In the genomic region with DNA sequence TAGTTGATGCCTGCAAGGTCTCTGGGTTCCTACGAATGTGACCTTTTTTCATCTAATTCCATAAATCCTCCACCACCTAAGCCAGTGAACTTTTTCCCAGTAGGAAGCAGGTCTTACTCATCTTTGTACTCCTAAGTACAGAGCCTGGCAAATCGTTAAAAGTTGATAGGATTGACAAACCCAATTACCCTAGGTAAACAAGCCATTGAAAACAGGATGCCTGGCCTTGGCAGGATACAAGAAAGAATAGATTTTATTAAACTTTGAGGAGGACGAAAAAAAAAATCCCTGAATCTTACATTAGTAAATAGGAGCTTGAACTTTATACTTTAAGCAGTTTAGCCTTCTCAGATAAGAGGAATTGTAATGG, we compare ENCODE assay signal across 18 cellular contexts. TPM values are rescaled to one million over a fixed set of nuclear protein-coding genes. Genes with fewer than 3 reads are reported as not detected.
A peak's percentile ranks its signal among the peaks of the same experiment; 100 is the strongest.
DNase-seq lines count a peak whose midpoint lies in the region; ATAC-seq and TF ChIP-seq lines count a peak whose summit lies in the region.
"Had no signal": no experiment of that assay in that cellular context is flagged by ENCODE, and none has a peak within 500 bp of the region (broad histone marks: within the 10 kb centered on the region; RNA-seq: fewer than 3 reads in every experiment).

No MANE protein-coding gene starts in this region.

- H3K27ac ChIP-seq in CD4-positive, CD25-positive, alpha-beta regulatory T cell (ENCODE audit: insufficient read depth, low read length, poor library complexity, severe bottlenecking): no peak overlapping the region
- no peak overlapping the region for H3K27ac ChIP-seq in CD8-positive, alpha-beta memory T cell (ENCODE audit: low read depth, low read length)

- H3K9me3 ChIP-seq in CD4-positive, CD25-positive, alpha-beta regulatory T cell (ENCODE audit: control insufficient read depth in 2 of 2, low read length in 2 of 2): no peaks in the 10 kb centered on the region
- H3K9me3 ChIP-seq in CD8-positive, alpha-beta memory T cell (ENCODE audit: low read length): no peaks in the 10 kb centered on the region
- H3K9me3 ChIP-seq: SK-N-SH had no signal

- H3K9me3 Mint-ChIP-seq in CD4-positive, CD25-positive, alpha-beta regulatory T cell: no peaks in the 10 kb centered on the region
- no peaks in the 10 kb centered on the region for H3K9me3 Mint-ChIP-seq in CD8-positive, alpha-beta memory T cell
- no peaks in the 10 kb centered on the region for H3K9me3 Mint-ChIP-seq in T-cell
- H3K9me3 Mint-ChIP-seq in glutamatergic neuron (ENCODE audit: unreplicated experiment): peaks cover 1% of the 10 kb centered on the region
- H3K9me3 Mint-ChIP-seq: H9 had no signal

- no peak for ATAC-seq in CD4-positive, CD25-positive, alpha-beta regulatory T cell (ENCODE audit: low read depth in 2 of 2)
- ATAC-seq in T-cell (replicated peaks in 1 of 4) (no peak), left lobe of liver (peak; percentile 58), GM18502 (IDR thresholded peaks at IDR 0.05; ENCODE audit: poor library complexity, unreplicated experiment) (no peak)

- H3K4me1 Mint-ChIP-seq in CD4-positive, CD25-positive, alpha-beta regulatory T cell: peaks cover 16 to 41% (median 28%) of the 10 kb centered on the region in 4 donors
- peaks cover 19 to 30% (median 29%) of the 10 kb centered on the region in 3 donors for H3K4me1 Mint-ChIP-seq in CD8-positive, alpha-beta memory T cell
- H3K4me1 Mint-ChIP-seq in T-cell (peaks cover 33 to 39% (median 35%) of the 10 kb centered on the region in 3 donors), glutamatergic neuron (ENCODE audit: low read depth, unreplicated experiment) (no peaks in the 10 kb centered on the region)

- H3K27ac Mint-ChIP-seq in CD4-positive, CD25-positive, alpha-beta regulatory T cell: peak overlapping the region; percentile 62 to 88 (median 83)
- peak overlapping the region in 4 of 8 donors; percentile 9 to 31 (median 30) for H3K27ac Mint-ChIP-seq in CD8-positive, alpha-beta memory T cell
- H3K27ac Mint-ChIP-seq in T-cell (peak overlapping the region; percentile 91 to 92), glutamatergic neuron (ENCODE audit: unreplicated experiment) (no peak overlapping the region)
- H3K27ac Mint-ChIP-seq: H9 had no signal

- H3K36me3 ChIP-seq in CD4-positive, CD25-positive, alpha-beta regulatory T cell (ENCODE audit: control insufficient read depth, insufficient read depth, low read length): no peaks in the 10 kb centered on the region
- no peaks in the 10 kb centered on the region for H3K36me3 ChIP-seq in CD8-positive, alpha-beta memory T cell (ENCODE audit: insufficient read depth, low read length)

- TF ChIP-seq CTCF in glutamatergic neuron (IDR thresholded peaks at IDR 0.05; ENCODE audit: partially characterized antibody, unreplicated experiment): no peak

- H3K27me3 ChIP-seq in CD4-positive, CD25-positive, alpha-beta regulatory T cell (ENCODE audit: control insufficient read depth, insufficient read depth, low read length): no peaks in the 10 kb centered on the region
- H3K27me3 ChIP-seq in CD8-positive, alpha-beta memory T cell (ENCODE audit: insufficient read depth, low read length, poor library complexity, severe bottlenecking): no peaks in the 10 kb centered on the region

- H3K4me1 ChIP-seq in CD4-positive, CD25-positive, alpha-beta regulatory T cell (ENCODE audit: control insufficient read depth, insufficient read depth, low read length, poor library complexity, severe bottlenecking): peaks cover 22% of the 10 kb centered on the region
- peaks cover 31% of the 10 kb centered on the region for H3K4me1 ChIP-seq in CD8-positive, alpha-beta memory T cell (ENCODE audit: insufficient read depth, low read length)

- CTCF ChIA-PET in CD8-positive, alpha-beta memory T cell (lab: Charles Lee): interaction anchor here (0.6 to 4.3 kb wide), 4 partner anchors 9 to 164 kb away, joined by 3 to 18 read pairs (median 6); a partner anchor contains a TSS
- CTCF ChIA-PET in T-cell (lab: Charles Lee): interaction anchor here (0.6 to 1.5 kb wide), 5 partner anchors 9 to 1761 kb away, joined by 3 to 6 read pairs (median 4); no protein-coding TSS in a partner anchor

- POLR2A ChIA-PET in CD8-positive, alpha-beta memory T cell (lab: Charles Lee): interaction anchor here (0.5 kb wide), 1 partner anchor 163 kb away, joined by 3 read pairs; no protein-coding TSS in a partner anchor
- POLR2A ChIA-PET in T-cell (lab: Charles Lee): interaction anchor here (0.5 to 0.7 kb wide), 4 partner anchors 142 to 574 kb away, joined by 3 to 7 read pairs (median 4); no protein-coding TSS in a partner anchor

- H3K4me3 ChIP-seq in CD4-positive, CD25-positive, alpha-beta regulatory T cell (ENCODE audit: low read depth, low read length): no peak overlapping the region
- H3K4me3 ChIP-seq in CD8-positive, alpha-beta memory T cell (ENCODE audit: low read length): peak overlapping the region; percentile 14

- H3K27me3 Mint-ChIP-seq in CD4-positive, CD25-positive, alpha-beta regulatory T cell: peaks cover 8% of the 10 kb centered on the region
- peaks cover 0 to 5% of the 10 kb centered on the region in 2 donors for H3K27me3 Mint-ChIP-seq in CD8-positive, alpha-beta memory T cell
- no peaks in the 10 kb centered on the region for H3K27me3 Mint-ChIP-seq in T-cell
- no peaks in the 10 kb centered on the region for H3K27me3 Mint-ChIP-seq in glutamatergic neuron (ENCODE audit: unreplicated experiment)

- peak overlapping the region in 1 of 4 donors; percentile 62 for H3K4me3 Mint-ChIP-seq in CD4-positive, CD25-positive, alpha-beta regulatory T cell
- H3K4me3 Mint-ChIP-seq in CD8-positive, alpha-beta memory T cell: peak overlapping the region in 1 of 7 donors; percentile 24
- H3K4me3 Mint-ChIP-seq in T-cell (peak overlapping the region in 1 of 3 donors; percentile 63), glutamatergic neuron (ENCODE audit: unreplicated experiment) (no peak overlapping the region)
- H3K4me3 Mint-ChIP-seq: H9 had no signal

- H3K36me3 Mint-ChIP-seq in CD4-positive, CD25-positive, alpha-beta regulatory T cell: no peaks in the 10 kb centered on the region
- H3K36me3 Mint-ChIP-seq in CD8-positive, alpha-beta memory T cell: no peaks in the 10 kb centered on the region
- H3K36me3 Mint-ChIP-seq in T-cell (no peaks in the 10 kb centered on the region), glutamatergic neuron (ENCODE audit: unreplicated experiment) (no peaks in the 10 kb centered on the region)

- no peak for DNase-seq in CD4-positive, CD25-positive, alpha-beta regulatory T cell
- DNase-seq in CD8-positive, alpha-beta memory T cell: no peak
- DNase-seq in T-cell (no peak), left lobe of liver (ENCODE audit: low spot score) (no peak), glutamatergic neuron (no peak), H4 (ENCODE audit: low spot score) (no peak)
- no peak for DNase-seq in stimulated activated CD4-positive, alpha-beta T cell treated with anti-CD3 and anti-CD28 coated beads, Interleukin-12 subunit alpha, Interleukin-12 subunit beta, amount 100 ng/mL, for 4 hours
- DNase-seq: C1 segment of cervical spinal cord, H9, NCI-H1417, NCI-H1930, NCI-H774, SHP77, SK-N-SH had no signal

RNA-seq across cellular contexts. Expression of a gene that starts 5.6 kb away (rescaled TPM):
- total RNA-seq in CD4-positive, CD25-positive, alpha-beta regulatory T cell: not detected
- not detected for polyA plus RNA-seq in CD4-positive, CD25-positive, alpha-beta regulatory T cell
- total RNA-seq in CD8-positive, alpha-beta memory T cell: not detected
- polyA plus RNA-seq in CD8-positive, alpha-beta memory T cell: not detected
- total RNA-seq in T-cell: not detected
- total RNA-seq in left lobe of liver: not detected
- not detected for total RNA-seq in glutamatergic neuron (ENCODE audit: unreplicated experiment)
- total RNA-seq in H4 (2014; rRNA removed; shearing (Covaris generic)): not detected in 2 replicates
- total RNA-seq: A673, H9, HT1080, NCI-H460 had no signal
- polyA plus RNA-seq: SK-N-SH had no signal

RNA-seq across cellular contexts. Expression of a gene that starts 23.2 kb away (rescaled TPM):
- 19.0 TPM for total RNA-seq in CD4-positive, CD25-positive, alpha-beta regulatory T cell
- 1 to 10 TPM; 5.8 to 9.3 (median 5.9) TPM for polyA plus RNA-seq in CD4-positive, CD25-positive, alpha-beta regulatory T cell
- 1 to 10 TPM; 7.7 to 8.2 TPM for total RNA-seq in CD8-positive, alpha-beta memory T cell
- polyA plus RNA-seq in CD8-positive, alpha-beta memory T cell: 7.3 TPM
- total RNA-seq in T-cell: 10 to 100 TPM; 13.2 to 18.1 (median 17.3) TPM
- 4.1 TPM for total RNA-seq in left lobe of liver
- total RNA-seq in glutamatergic neuron (ENCODE audit: unreplicated experiment): 13.5 TPM
- 5.7 and 6.4 TPM in 2 replicates for total RNA-seq in H4 (2014; rRNA removed; shearing (Covaris generic))
